ENCODE assay signal across 22 cellular contexts in genomic region chr7:108196004-108196403, GRCh38.
DNase-seq lines count a peak whose midpoint lies in the region; ATAC-seq, FAIRE-seq and TF ChIP-seq lines count a peak whose summit lies in the region.
"Had no signal": no experiment of that assay in that cellular context is flagged by ENCODE, and none has a peak within 500 bp of the region (broad histone marks: within the 10 kb centered on the region; RNA-seq: fewer than 3 reads in every experiment).

No MANE protein-coding gene starts in this region.

- CTCF ChIA-PET in activated CD8-positive, alpha-beta T cell treated with anti-CD3 and anti-CD28 coated beads, Interleukin-2, amount 10 ng/mL, durations not matched to agents 7 days and 5 days (lab: Charles Lee) = no interaction called here

- FAIRE-seq in bronchial epithelial cell (lab: Jason Lieb, UNC) (no peak), pancreas (lab: Jason Lieb, UNC) (no peak)
- FAIRE-seq: GM12891 had no signal

- no peak overlapping the region for H3K27ac Mint-ChIP-seq in activated CD8-positive, alpha-beta T cell treated with anti-CD3 and anti-CD28 coated beads, Interleukin-2, amount 10 ng/mL, durations not matched to agents 7 days and 5 days
- H3K27ac Mint-ChIP-seq: CD4-positive, alpha-beta T cell had no signal

- DNase-seq in Ammon's horn (ENCODE audit: low spot score) (peak; percentile 37), MG63 (peak; percentile 24), bronchial epithelial cell (ENCODE audit: low read depth) (peak; percentile 15), iris pigment epithelial cell (ENCODE audit: low read depth) (peak; percentile 54), pancreas (no peak)
- DNase-seq in activated CD4-positive, CD25-positive, alpha-beta regulatory T cell treated with anti-CD3 and anti-CD28 coated beads, Interleukin-2, amount 50 U/mL, for 72 hours = no peak
- no peak for DNase-seq in stimulated activated naive CD4-positive, alpha-beta T cell (lab: John Stamatoyannopoulos, UW)
- no peak for DNase-seq in activated CD8-positive, alpha-beta T cell treated with anti-CD3 and anti-CD28 coated beads, Interleukin-2, amount 10 ng/mL, durations not matched to agents 7 days and 5 days
- DNase-seq: activated CD4-positive, alpha-beta T cell treated with anti-CD3 and anti-CD28 coated beads, Interleukin-2, amount 50 U/mL, for 1 hour; activated T-cell treated with anti-CD3 and anti-CD28 coated beads for 4 hours; CD4-positive, alpha-beta T cell; DMS153; effector memory CD4-positive, alpha-beta T cell; hypothalamus; NCI-H1694 treated with DMSO at 0.1 percent for 48 hours; NCI-H226; NCI-H82; occipital lobe; OCI-M1; right lobe of liver had no signal

- intact Hi-C loops in pancreas (cut with DNase I) = no loop called here

- H3K27me3 ChIP-seq in MG63 (no peaks in the 10 kb centered on the region), bronchial epithelial cell (ENCODE audit: control insufficient read depth, insufficient read depth, low read length) (no peaks in the 10 kb centered on the region), pancreas (no peaks in the 10 kb centered on the region)
- H3K27me3 ChIP-seq: right lobe of liver had no signal

- H3K9me3 ChIP-seq in MG63 (no peaks in the 10 kb centered on the region), pancreas (no peaks in the 10 kb centered on the region)
- H3K9me3 ChIP-seq: right lobe of liver, SJSA1 had no signal

- H3K27ac ChIP-seq in pancreas = no peak overlapping the region
- H3K27ac ChIP-seq: right lobe of liver, SJSA1 had no signal

- no peaks in the 10 kb centered on the region for H3K36me3 Mint-ChIP-seq in activated CD8-positive, alpha-beta T cell treated with anti-CD3 and anti-CD28 coated beads, Interleukin-2, amount 10 ng/mL, durations not matched to agents 7 days and 5 days (ENCODE audit: low read depth)

- H3K9me3 Mint-ChIP-seq in activated CD8-positive, alpha-beta T cell treated with anti-CD3 and anti-CD28 coated beads, Interleukin-2, amount 10 ng/mL, durations not matched to agents 7 days and 5 days (ENCODE audit: insufficient read depth) = no peaks in the 10 kb centered on the region
- H3K9me3 Mint-ChIP-seq: CD4-positive, alpha-beta T cell had no signal

- H3K4me1 Mint-ChIP-seq in activated CD8-positive, alpha-beta T cell treated with anti-CD3 and anti-CD28 coated beads, Interleukin-2, amount 10 ng/mL, durations not matched to agents 7 days and 5 days (ENCODE audit: low read depth) = no peaks in the 10 kb centered on the region

- H3K36me3 ChIP-seq in MG63 (no peaks in the 10 kb centered on the region), bronchial epithelial cell (ENCODE audit: control insufficient read depth, insufficient read depth, low read length) (no peaks in the 10 kb centered on the region), pancreas (no peaks in the 10 kb centered on the region)
- H3K36me3 ChIP-seq: right lobe of liver, SJSA1 had no signal

- POLR2A ChIA-PET in activated CD8-positive, alpha-beta T cell treated with anti-CD3 and anti-CD28 coated beads, Interleukin-2, amount 10 ng/mL, durations not matched to agents 7 days and 5 days (lab: Charles Lee) = no interaction called here

- ATAC-seq in pancreas = no peak
- no peak for ATAC-seq in activated CD8-positive, alpha-beta T cell treated with anti-CD3 and anti-CD28 coated beads, Interleukin-2, amount 10 ng/mL, durations not matched to agents 7 days and 5 days
- ATAC-seq: right lobe of liver had no signal

- H3K4me3 Mint-ChIP-seq in activated CD8-positive, alpha-beta T cell treated with anti-CD3 and anti-CD28 coated beads, Interleukin-2, amount 10 ng/mL, durations not matched to agents 7 days and 5 days = no peak overlapping the region
- H3K4me3 Mint-ChIP-seq: CD4-positive, alpha-beta T cell had no signal

- H3K4me1 ChIP-seq in pancreas = no peaks in the 10 kb centered on the region
- H3K4me1 ChIP-seq: right lobe of liver had no signal

- H3K4me3 ChIP-seq in MG63 = no peak overlapping the region
- no peak overlapping the region for H3K4me3 ChIP-seq in bronchial epithelial cell (ENCODE audit: low read depth, low read length)
- no peak overlapping the region for H3K4me3 ChIP-seq in pancreas
- H3K4me3 ChIP-seq: right lobe of liver, SJSA1 had no signal

- 53 to 85% methylated on average over 1 of the region's 1 CpG for WGBS in pancreas, 2 donors

- TF ChIP-seq CTCF in bronchial epithelial cell (IDR thresholded peaks at IDR 0.05; ENCODE audit: insufficient read depth, low read length, severe bottlenecking) (no peak), pancreas (IDR thresholded peaks at IDR 0.05) (no peak)

- H3K27me3 Mint-ChIP-seq in activated CD8-positive, alpha-beta T cell treated with anti-CD3 and anti-CD28 coated beads, Interleukin-2, amount 10 ng/mL, durations not matched to agents 7 days and 5 days (ENCODE audit: low read depth) = no peaks in the 10 kb centered on the region
- H3K27me3 Mint-ChIP-seq: CD4-positive, alpha-beta T cell had no signal

Comparison
In these comparisons a context has a peak if more than half of its experiments do, and no peak if none do; other contexts are left out.
1. DNase-seq: peak in Ammon's horn (single experiment), MG63 (single experiment), bronchial epithelial cell (single experiment) and iris pigment epithelial cell (single experiment); none in activated CD4-positive, CD25-positive, alpha-beta regulatory T cell treated with anti-CD3 and anti-CD28 coated beads, Interleukin-2, amount 50 U/mL, for 72 hours (single experiment), pancreas (0 of 6), stimulated activated naive CD4-positive, alpha-beta T cell (0 of 6) and activated CD8-positive, alpha-beta T cell treated with anti-CD3 and anti-CD28 coated beads, Interleukin-2, amount 10 ng/mL, durations not matched to agents 7 days and 5 days (single experiment).